Comparison of ENCODE assay signal across 9 cellular contexts in genomic region chr13:97369269-97369893, GRCh38.
DNase-seq lines count a peak whose midpoint lies in the region; ATAC-seq, FAIRE-seq and TF ChIP-seq lines count a peak whose summit lies in the region.
"Had no signal": no experiment of that assay in that cellular context is flagged by ENCODE, and none has a peak within 500 bp of the region (broad histone marks: within the 10 kb centered on the region; RNA-seq: fewer than 3 reads in every experiment).

No MANE protein-coding gene starts in this region.

- DNase-seq in LHCN-M2 (ENCODE audit: low read depth) (peak; percentile 28), sciatic nerve (ENCODE audit: low spot score) (no peak), urothelium cell line (ENCODE audit: low spot score) (no peak), BE2C (no peak), left colon (no peak)
- no peak for DNase-seq in effector memory CD4-positive, alpha-beta T cell

- peak overlapping the region; percentile 12 for H3K27ac ChIP-seq in effector memory CD4-positive, alpha-beta T cell (ENCODE audit: insufficient read depth, low read length, poor library complexity, severe bottlenecking)

- peaks cover 4% of the 10 kb centered on the region for H3K4me1 ChIP-seq in effector memory CD4-positive, alpha-beta T cell (ENCODE audit: control insufficient read depth, insufficient read depth, low read length, poor library complexity, severe bottlenecking)
- H3K4me1 ChIP-seq in BE2C: no peaks in the 10 kb centered on the region

- no peaks in the 10 kb centered on the region for H3K36me3 ChIP-seq in effector memory CD4-positive, alpha-beta T cell (ENCODE audit: control insufficient read depth, insufficient read depth, low read length)
- H3K36me3 ChIP-seq in BE2C: peaks cover 8% of the 10 kb centered on the region

- no peaks in the 10 kb centered on the region for H3K27me3 ChIP-seq in effector memory CD4-positive, alpha-beta T cell (replicated peaks; ENCODE audit: control insufficient read depth, insufficient read depth, low read length, poor library complexity, severe bottlenecking)
- H3K27me3 ChIP-seq in BE2C: no peaks in the 10 kb centered on the region

- no peak for FAIRE-seq in urothelium cell line (lab: Jason Lieb, UNC)
- FAIRE-seq: TTC549 had no signal

- ATAC-seq in GM18498 (IDR thresholded peaks at IDR 0.05; ENCODE audit: unreplicated experiment): peak; percentile 78
- peak; percentile 59 for ATAC-seq in GM21576 (IDR thresholded peaks at IDR 0.05; ENCODE audit: unreplicated experiment)
- peak; percentile 47 for ATAC-seq in sciatic nerve
- ATAC-seq in left colon: no peak

- intact Hi-C loops in sciatic nerve (cut with DNase I) (no loop called here), left colon (cut with DNase I, micrococcal nuclease) (loop anchor here in 1 of 2 donors (10.0 kb wide), 1 partner anchor 345 kb away; no protein-coding TSS in a partner anchor)

- no peak for TF ChIP-seq CTCF in BE2C (IDR thresholded peaks at IDR 0.05; ENCODE audit: low read depth, low read length)

- H3K9me3 ChIP-seq in effector memory CD4-positive, alpha-beta T cell (ENCODE audit: control insufficient read depth, low read length): no peaks in the 10 kb centered on the region
- H3K9me3 ChIP-seq in BE2C: no peaks in the 10 kb centered on the region

- H3K4me3 ChIP-seq in effector memory CD4-positive, alpha-beta T cell (ENCODE audit: insufficient read depth, low read depth, low read length, poor library complexity, severe bottlenecking): peak overlapping the region; percentile 16
- H3K4me3 ChIP-seq in BE2C (ENCODE audit: low read depth, low read length): no peak overlapping the region
